27 cellular contexts compared by ENCODE assay signal in the genomic region with DNA sequence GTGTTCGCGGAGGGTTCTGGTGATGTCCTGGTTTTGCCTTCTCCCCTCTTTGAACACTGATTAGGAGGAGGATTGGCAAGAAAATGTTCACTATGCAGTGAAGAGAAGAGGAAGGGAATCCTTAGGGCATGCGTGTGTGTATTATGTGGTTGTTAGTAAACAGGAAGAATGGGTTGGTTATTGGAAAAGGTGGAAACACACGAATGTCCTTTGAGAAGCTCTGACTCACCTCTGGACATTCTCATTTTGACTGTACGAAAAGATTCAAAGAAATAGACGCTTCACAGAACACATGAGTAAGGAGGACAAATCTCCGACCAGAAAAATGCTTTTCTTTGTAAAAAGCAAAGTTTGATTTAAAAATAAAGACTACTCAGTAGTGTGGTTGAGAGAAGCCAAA.
"Had no signal": no experiment of that assay in that cellular context is flagged by ENCODE, and none has a peak within 500 bp of the region (broad histone marks: within the 10 kb centered on the region; RNA-seq: fewer than 3 reads in every experiment).

No MANE protein-coding gene starts in this region.

- H3K4me2 ChIP-seq: neural progenitor cell, smooth muscle cell had no signal

- H3K4me3 Mint-ChIP-seq: effector memory CD8-positive, alpha-beta T cell; immature natural killer cell; natural killer cell; neural progenitor cell; stimulated activated naive CD8-positive, alpha-beta T cell treated with anti-CD3 and anti-CD28 coated beads, Interleukin-15, amount 100 ng/mL, for 72 hours had no signal

- H3K36me3 Mint-ChIP-seq: immature natural killer cell, natural killer cell, neural progenitor cell had no signal

- H3K9ac ChIP-seq: neural progenitor cell, parathyroid adenoma had no signal

- H3K79me2 ChIP-seq: parathyroid adenoma had no signal

- H3K27me3 Mint-ChIP-seq: progenitor cell of endocrine pancreas had no signal

- H3K4me3 ChIP-seq: esophagus squamous epithelium, lower lobe of right lung, neural progenitor cell, right atrium auricular region, smooth muscle cell, suprapubic skin, transverse colon had no signal

- H3K4me1 ChIP-seq: lower lobe of right lung, right atrium auricular region, suprapubic skin, transverse colon had no signal

- H3K27me3 ChIP-seq: esophagus squamous epithelium, neural progenitor cell, right atrium auricular region, suprapubic skin, transverse colon had no signal

- H3K9me3 ChIP-seq: esophagus squamous epithelium, lower lobe of right lung, right atrium auricular region, suprapubic skin, transverse colon had no signal

- H3K27ac ChIP-seq: esophagus squamous epithelium, lower lobe of right lung, neural progenitor cell, parathyroid adenoma, right atrium auricular region, suprapubic skin, transverse colon had no signal

- DNase-seq: cortex of kidney; effector memory CD8-positive, alpha-beta T cell; erythroblast; esophagus squamous epithelium; foreskin melanocyte; hypothalamus; immature natural killer cell; islet precursor cell; kidney glomerular epithelial cell; left colon; left ventricle myocardium superior; lower lobe of right lung; natural killer cell; stimulated activated CD4-positive, alpha-beta T cell treated with anti-CD3 and anti-CD28 coated beads, Interleukin-12 subunit alpha, Interleukin-12 subunit beta, amount 100 ng/mL, for 4 hours; stimulated activated CD4-positive, alpha-beta T cell treated with anti-CD3 and anti-CD28 coated beads, Interleukin-1b, Interleukin-23, amount 100 ng/mL, for 48 hours; stimulated activated CD4-positive, alpha-beta T cell treated with anti-CD3 and anti-CD28 coated beads, Interleukin-4, amount 100 ng/mL, for 1 hour; stimulated activated CD8-positive, alpha-beta memory T cell treated with anti-CD3 and anti-CD28 coated beads, Interleukin-4, amount 100 ng/mL, for 48 hours; stimulated activated naive CD4-positive, alpha-beta T cell; stimulated activated naive CD8-positive, alpha-beta T cell treated with anti-CD3 and anti-CD28 coated beads, Interleukin-15, amount 100 ng/mL, for 72 hours; transverse colon had no signal

- ATAC-seq: effector memory CD8-positive, alpha-beta T cell; left colon; left ventricle myocardium superior; natural killer cell; sciatic nerve; stimulated activated naive CD8-positive, alpha-beta T cell treated with anti-CD3 and anti-CD28 coated beads, Interleukin-15, amount 100 ng/mL, for 72 hours had no signal

- H3K36me3 ChIP-seq: esophagus squamous epithelium, lower lobe of right lung, neural progenitor cell, right atrium auricular region, suprapubic skin, transverse colon had no signal

- H2AFZ ChIP-seq: neural progenitor cell, parathyroid adenoma had no signal

- H3K27ac Mint-ChIP-seq: effector memory CD8-positive, alpha-beta T cell; immature natural killer cell; natural killer cell; neural progenitor cell; stimulated activated naive CD8-positive, alpha-beta T cell treated with anti-CD3 and anti-CD28 coated beads, Interleukin-15, amount 100 ng/mL, for 72 hours had no signal

- H3K4me1 Mint-ChIP-seq: immature natural killer cell; natural killer cell; stimulated activated naive CD8-positive, alpha-beta T cell treated with anti-CD3 and anti-CD28 coated beads, Interleukin-15, amount 100 ng/mL, for 72 hours had no signal
